Comparison of ENCODE assay signal across 15 cellular contexts in the genomic region with DNA sequence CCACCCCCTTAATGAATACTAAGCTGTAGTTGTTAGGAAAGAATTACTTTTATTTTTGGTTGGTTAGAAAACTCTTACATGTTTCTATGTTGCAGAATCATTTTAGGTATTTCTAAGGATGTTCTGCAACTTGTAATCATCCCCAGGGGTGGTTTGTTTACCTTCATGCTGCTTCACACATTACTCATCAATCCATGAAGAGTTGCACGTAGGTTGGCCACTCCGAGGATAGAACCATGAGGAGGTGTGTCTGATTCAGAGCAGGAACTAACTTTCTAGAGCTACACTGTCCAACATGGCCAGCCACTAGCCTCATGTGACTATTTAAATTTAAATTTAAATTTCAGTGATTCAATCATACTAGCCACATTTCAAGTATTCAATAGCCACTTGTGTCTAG.
A peak's percentile ranks its signal among the peaks of the same experiment; 100 is the strongest.
DNase-seq lines count a peak whose midpoint lies in the region; ATAC-seq and TF ChIP-seq lines count a peak whose summit lies in the region.
"Had no signal": no experiment of that assay in that cellular context is flagged by ENCODE, and none has a peak within 500 bp of the region (broad histone marks: within the 10 kb centered on the region; RNA-seq: fewer than 3 reads in every experiment).

No MANE protein-coding gene starts in this region.

- H3K4me3 Mint-ChIP-seq in stimulated activated effector memory CD8-positive, alpha-beta T cell treated with anti-CD3 and anti-CD28 coated beads, Interleukin-12 subunit alpha, Interleukin-12 subunit beta, amount 100 ng/mL, for 72 hours, result no peak overlapping the region
- H3K4me3 Mint-ChIP-seq: activated CD4-positive, alpha-beta T cell treated with anti-CD3 and anti-CD28 coated beads for 36 hours; naive thymus-derived CD4-positive, alpha-beta T cell had no signal

- intact Hi-C loops in lower leg skin (cut with DNase I; ENCODE audit: low total_unique reads), result no loop called here

- CTCF ChIA-PET in RWPE1 (lab: Yijun Ruan, JAX), result no interaction called here

- H3K27ac Mint-ChIP-seq in stimulated activated effector memory CD8-positive, alpha-beta T cell treated with anti-CD3 and anti-CD28 coated beads, Interleukin-12 subunit alpha, Interleukin-12 subunit beta, amount 100 ng/mL, for 72 hours, result no peak overlapping the region
- H3K27ac Mint-ChIP-seq: activated CD4-positive, alpha-beta T cell treated with anti-CD3 and anti-CD28 coated beads for 36 hours; naive thymus-derived CD4-positive, alpha-beta T cell had no signal

- TF ChIP-seq CTCF in RWPE1 (conservative IDR thresholded peaks at IDR 0.05; ENCODE audit: low read depth), result no peak
- TF ChIP-seq CTCF in lower leg skin (IDR thresholded peaks at IDR 0.05), result no peak

- no peak for TF ChIP-seq POLR2A in lower leg skin (IDR thresholded peaks at IDR 0.05)

- no peaks in the 10 kb centered on the region for H3K9me3 Mint-ChIP-seq in stimulated activated effector memory CD8-positive, alpha-beta T cell treated with anti-CD3 and anti-CD28 coated beads, Interleukin-12 subunit alpha, Interleukin-12 subunit beta, amount 100 ng/mL, for 72 hours

- POLR2A ChIA-PET in RWPE1 (lab: Yijun Ruan, JAX; ENCODE audit: low non-redundant PET), result no interaction called here

- DNase-seq in HCEC 1CT (peak; percentile 66), RWPE1 (ENCODE audit: low spot score) (peak; percentile 35), fibroblast of peridontal ligament (ENCODE audit: extremely low read depth) (peak; percentile 8), lower leg skin (ENCODE audit: low spot score in 2 of 2) (no peak), COR-L47 (lab: John Stamatoyannopoulos, UW) (no peak)
- DNase-seq in stimulated activated effector memory CD8-positive, alpha-beta T cell treated with anti-CD3 and anti-CD28 coated beads, Interleukin-12 subunit alpha, Interleukin-12 subunit beta, amount 100 ng/mL, for 72 hours (ENCODE audit: low spot score in 2 of 2), result no peak
- DNase-seq in activated CD8-positive, alpha-beta memory T cell treated with anti-CD3 and anti-CD28 coated beads for 24 hours, result no peak
- DNase-seq: activated CD4-positive, alpha-beta T cell treated with anti-CD3 and anti-CD28 coated beads for 36 hours; activated gamma-delta T cell treated with Interleukin-2 at 50 U/mL for 16 hours; naive thymus-derived CD4-positive, alpha-beta T cell; NCI-H1436 treated with DMSO at 0.1 percent for 48 hours; NCI-H446; small intestine; thyroid gland had no signal

- H3K4me3 ChIP-seq in lower leg skin (ENCODE audit: low read depth, poor library complexity, severe bottlenecking), result no peak overlapping the region
- H3K4me3 ChIP-seq: HAP-1, thyroid gland had no signal

- no peaks in the 10 kb centered on the region for H3K4me1 Mint-ChIP-seq in stimulated activated effector memory CD8-positive, alpha-beta T cell treated with anti-CD3 and anti-CD28 coated beads, Interleukin-12 subunit alpha, Interleukin-12 subunit beta, amount 100 ng/mL, for 72 hours

- H3K36me3 Mint-ChIP-seq in stimulated activated effector memory CD8-positive, alpha-beta T cell treated with anti-CD3 and anti-CD28 coated beads, Interleukin-12 subunit alpha, Interleukin-12 subunit beta, amount 100 ng/mL, for 72 hours, result no peaks in the 10 kb centered on the region
- H3K36me3 Mint-ChIP-seq: naive thymus-derived CD4-positive, alpha-beta T cell had no signal

- no peak overlapping the region for H3K27ac ChIP-seq in RWPE1
- H3K27ac ChIP-seq: thyroid gland had no signal

- WGBS in lower leg skin, 2 donors, result 57 to 78% methylated on average over 2 of the region's 2 CpGs

- peak; percentile 28 for ATAC-seq in stimulated activated effector memory CD8-positive, alpha-beta T cell treated with anti-CD3 and anti-CD28 coated beads, Interleukin-12 subunit alpha, Interleukin-12 subunit beta, amount 100 ng/mL, for 72 hours
- ATAC-seq: activated CD4-positive, alpha-beta T cell treated with anti-CD3 and anti-CD28 coated beads for 36 hours; naive thymus-derived CD4-positive, alpha-beta T cell had no signal

Comparison
In these comparisons a context has a peak if more than half of its experiments do, and no peak if none do; other contexts are left out.
1. DNase-seq: peak in HCEC 1CT (single experiment), RWPE1 (single experiment) and fibroblast of peridontal ligament (single experiment); none in stimulated activated effector memory CD8-positive, alpha-beta T cell treated with anti-CD3 and anti-CD28 coated beads, Interleukin-12 subunit alpha, Interleukin-12 subunit beta, amount 100 ng/mL, for 72 hours (0 of 2), activated CD8-positive, alpha-beta memory T cell treated with anti-CD3 and anti-CD28 coated beads for 24 hours (single experiment), lower leg skin (0 of 2) and COR-L47 (single experiment).